9 cellular contexts compared by ENCODE assay signal in genomic region chr6:156933201-156934053, GRCh38.
A peak's percentile ranks its signal among the peaks of the same experiment; 100 is the strongest.
DNase-seq lines count a peak whose midpoint lies in the region; ATAC-seq and TF ChIP-seq lines count a peak whose summit lies in the region.
"Had no signal": no experiment of that assay in that cellular context is flagged by ENCODE, and none has a peak within 500 bp of the region (broad histone marks: within the 10 kb centered on the region; RNA-seq: fewer than 3 reads in every experiment).

No MANE protein-coding gene starts in this region.

- 60 to 62% methylated on average over 7 of the region's 7 CpGs for WGBS in testis, 2 donors

- peak overlapping the region; percentile 5 for H3K27ac ChIP-seq in caudate nucleus (ENCODE audit: low read depth, low read length)
- H3K27ac ChIP-seq in testis = no peak overlapping the region
- H3K27ac ChIP-seq: thoracic aorta had no signal

- H3K4me3 ChIP-seq in testis = no peak overlapping the region
- H3K4me3 ChIP-seq: thoracic aorta had no signal

- H3K27me3 Mint-ChIP-seq in naive B cell = no peaks in the 10 kb centered on the region

- peak in 1 of 2 donors; percentile 56 for ATAC-seq in naive B cell (ENCODE audit: low read depth in 2 of 2)
- ATAC-seq in GM21576 (IDR thresholded peaks at IDR 0.05; ENCODE audit: unreplicated experiment) = no peak

- no peaks in the 10 kb centered on the region for H3K9me3 Mint-ChIP-seq in naive B cell

- H3K4me1 Mint-ChIP-seq in naive B cell = peaks cover 49 to 74% (median 72%) of the 10 kb centered on the region in 3 donors

- no peaks in the 10 kb centered on the region for H3K9me3 ChIP-seq in testis
- H3K9me3 ChIP-seq: thoracic aorta had no signal

- H3K27me3 ChIP-seq in testis = no peaks in the 10 kb centered on the region

- peaks cover 11 to 14% of the 10 kb centered on the region in 2 donors for H3K36me3 Mint-ChIP-seq in naive B cell

- no peak for TF ChIP-seq CTCF in testis (IDR thresholded peaks at IDR 0.05)

- DNase-seq in DMS79 (lab: John Stamatoyannopoulos, UW) (peak; percentile 88), NCI-H2029 (lab: John Stamatoyannopoulos, UW) (peak; percentile 77), caudate nucleus (lab: John Stamatoyannopoulos, UW) (peak in 2 of 61 donors; percentile 12 to 61), naive B cell (no peak), testis (no peak)
- no peak for DNase-seq in activated CD4-positive, alpha-beta T cell treated with anti-CD3 and anti-CD28 coated beads, Interleukin-2, amount 50 U/mL, for 1 hour
- DNase-seq in stimulated activated CD4-positive, alpha-beta T cell treated with anti-CD3 and anti-CD28 coated beads, Interleukin-2, amount 100 ng/mL, for 24 hours = no peak

- H3K4me1 ChIP-seq in testis = peaks cover 7% of the 10 kb centered on the region

- peak overlapping the region in 5 of 6 donors; percentile 69 to 95 (median 84) for H3K27ac Mint-ChIP-seq in naive B cell

- no peaks in the 10 kb centered on the region for H3K36me3 ChIP-seq in testis (ENCODE audit: low read depth, missing control alignments)
- H3K36me3 ChIP-seq: thoracic aorta had no signal

- H3K4me3 Mint-ChIP-seq in naive B cell = peak overlapping the region in 1 of 8 donors; percentile 7

- TF ChIP-seq POLR2A in testis (IDR thresholded peaks at IDR 0.05) = no peak

- intact Hi-C loops in testis (cut with DNase I; ENCODE audit: low total_unique reads) = no loop called here

Comparison
In these comparisons a context has a peak if more than half of its experiments do, and no peak if none do; other contexts are left out.
1. DNase-seq: peak in DMS79 (single experiment) and NCI-H2029 (single experiment); none in naive B cell (single experiment), activated CD4-positive, alpha-beta T cell treated with anti-CD3 and anti-CD28 coated beads, Interleukin-2, amount 50 U/mL, for 1 hour (single experiment), stimulated activated CD4-positive, alpha-beta T cell treated with anti-CD3 and anti-CD28 coated beads, Interleukin-2, amount 100 ng/mL, for 24 hours (0 of 2) and testis (single experiment).